ENCODE assay signal across 8 cellular contexts in genomic region chr1:180981596-180982387, GRCh38. TPM values are rescaled to one million over a fixed set of nuclear protein-coding genes. Genes with fewer than 3 reads are reported as not detected.
A peak's percentile ranks its signal among the peaks of the same experiment; 100 is the strongest.
DNase-seq lines count a peak whose midpoint lies in the region; ATAC-seq and TF ChIP-seq lines count a peak whose summit lies in the region.

No MANE protein-coding gene starts in this region.

- H3K4me3 ChIP-seq in gastrocnemius medialis = no peak overlapping the region

- H3K27me3 ChIP-seq in gastrocnemius medialis = no peaks in the 10 kb centered on the region

- peak overlapping the region; percentile 83 for H3K27ac Mint-ChIP-seq in T-helper 17 cell
- peak overlapping the region; percentile 65 for H3K27ac Mint-ChIP-seq in glutamatergic neuron (ENCODE audit: unreplicated experiment)
- no peak overlapping the region for H3K27ac Mint-ChIP-seq in type B pancreatic cell

- H3K9me3 ChIP-seq in T-helper 17 cell (ENCODE audit: control insufficient read depth, low read length, poor library complexity, severe bottlenecking) (no peaks in the 10 kb centered on the region), gastrocnemius medialis (no peaks in the 10 kb centered on the region)

- no peak for TF ChIP-seq CTCF in glutamatergic neuron (IDR thresholded peaks at IDR 0.05; ENCODE audit: partially characterized antibody, unreplicated experiment)
- no peak for TF ChIP-seq CTCF in type B pancreatic cell (conservative IDR thresholded peaks at IDR 0.05)
- no peak for TF ChIP-seq CTCF in gastrocnemius medialis (IDR thresholded peaks at IDR 0.05 in 4 of 5, conservative IDR thresholded peaks at IDR 0.05 in 1 of 5)

- H3K4me1 Mint-ChIP-seq in T-helper 17 cell (peaks cover 23% of the 10 kb centered on the region), glutamatergic neuron (ENCODE audit: low read depth, unreplicated experiment) (peaks cover 30% of the 10 kb centered on the region), type B pancreatic cell (ENCODE audit: unreplicated experiment) (peaks cover 18% of the 10 kb centered on the region)

- peaks cover 1% of the 10 kb centered on the region for H3K9me3 Mint-ChIP-seq in glutamatergic neuron (ENCODE audit: unreplicated experiment)
- no peaks in the 10 kb centered on the region for H3K9me3 Mint-ChIP-seq in type B pancreatic cell

- in situ Hi-C loops in gastrocnemius medialis (cut with MboI; ENCODE audit: low sequenced_read_pairs in 4 of 4) = no loop called here

- no peaks in the 10 kb centered on the region for H3K4me1 ChIP-seq in gastrocnemius medialis

- H3K4me3 Mint-ChIP-seq in T-helper 17 cell (no peak overlapping the region), glutamatergic neuron (ENCODE audit: unreplicated experiment) (peak overlapping the region; percentile 6), type B pancreatic cell (no peak overlapping the region)

- no peak overlapping the region for H3K27ac ChIP-seq in gastrocnemius medialis

- TF ChIP-seq POLR2A in GM18505 (IDR thresholded peaks at IDR 0.05; ENCODE audit: borderline replicate concordance, extremely low read depth, insufficient read depth, insufficient read length) (no peak), gastrocnemius medialis (IDR thresholded peaks at IDR 0.05) (no peak)

- H3K36me3 ChIP-seq in gastrocnemius medialis = peaks cover 0 to 44% of the 10 kb centered on the region in 2 donors

- DNase-seq in T-helper 17 cell (no peak), glutamatergic neuron (no peak), type B pancreatic cell (ENCODE audit: extremely low spot score, unreplicated experiment) (peak; percentile 6), AG08396 (ENCODE audit: low spot score) (no peak), gastrocnemius medialis (no peak), globus pallidus (ENCODE audit: low spot score) (no peak)

- H3K36me3 Mint-ChIP-seq in T-helper 17 cell (ENCODE audit: low read depth) (peaks cover 11% of the 10 kb centered on the region), glutamatergic neuron (ENCODE audit: unreplicated experiment) (peaks cover 14% of the 10 kb centered on the region), type B pancreatic cell (peaks cover 51% of the 10 kb centered on the region)

- H3K27me3 Mint-ChIP-seq in T-helper 17 cell (no peaks in the 10 kb centered on the region), glutamatergic neuron (ENCODE audit: unreplicated experiment) (peaks cover 3% of the 10 kb centered on the region), type B pancreatic cell (no peaks in the 10 kb centered on the region)

- intact Hi-C loops in gastrocnemius medialis (cut with DNase I; ENCODE audit: low total_unique reads) = no loop called here

- ATAC-seq in GM18505 (IDR thresholded peaks at IDR 0.05; ENCODE audit: unreplicated experiment) (peak; percentile 88), HG02759 (IDR thresholded peaks at IDR 0.05; ENCODE audit: unreplicated experiment) (peak; percentile 82), T-helper 17 cell (peak; percentile 69), gastrocnemius medialis (no peak)

RNA-seq across cellular contexts. Expression of gene STX6, which starts 40.9 kb away (rescaled TPM):
- total RNA-seq in T-helper 17 cell (10 to 100 TPM in 1 of 2 donors, 1 to 10 TPM in 1; 9.0 to 11.8 TPM), glutamatergic neuron (ENCODE audit: unreplicated experiment) (46.6 TPM), type B pancreatic cell (ENCODE audit: low replicate concordance) (18.4 and 20.5 TPM in 2 replicates), gastrocnemius medialis (1 to 10 TPM; 5.1 to 9.3 (median 6.5) TPM)

RNA-seq across cellular contexts. Expression of gene MR1, which starts 52.0 kb away (rescaled TPM):
- total RNA-seq in T-helper 17 cell (10 to 100 TPM; 18.3 to 20.8 TPM), glutamatergic neuron (ENCODE audit: unreplicated experiment) (not detected), type B pancreatic cell (ENCODE audit: low replicate concordance) (0.62 and 0.99 TPM in 2 replicates), gastrocnemius medialis (1 to 10 TPM; 1.6 to 3.5 (median 3.0) TPM)

Comparison
In these comparisons a context has a peak if more than half of its experiments do, and no peak if none do; other contexts are left out.
1. ATAC-seq: peak in GM18505 (single experiment), HG02759 (single experiment) and T-helper 17 cell (single experiment); none in gastrocnemius medialis (0 of 2).